Comparison of ENCODE assay signal across 20 cellular contexts in the genomic region with DNA sequence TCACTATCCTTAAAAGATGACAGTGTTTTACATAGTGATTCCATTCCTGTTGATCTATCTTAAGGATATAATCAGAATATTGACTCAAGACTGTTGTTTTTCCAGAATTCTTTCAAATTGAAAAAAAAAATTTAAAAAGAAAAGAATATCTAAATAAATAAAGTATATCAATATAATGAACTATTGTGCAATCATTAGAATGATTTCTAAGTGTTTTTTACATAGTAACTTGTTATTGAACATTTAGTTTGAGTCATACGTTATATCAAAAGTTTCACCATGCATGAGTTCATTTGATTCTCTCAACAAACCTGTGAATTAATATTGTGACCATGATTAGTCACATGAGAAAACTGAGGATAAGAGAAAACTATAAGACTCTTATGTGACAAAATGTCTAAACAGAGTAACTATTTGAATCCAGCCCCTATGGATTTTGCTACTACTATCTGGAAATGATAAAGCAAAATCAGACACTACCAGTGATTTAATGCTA.
"Had no signal": no experiment of that assay in that cellular context is flagged by ENCODE, and none has a peak within 500 bp of the region (broad histone marks: within the 10 kb centered on the region; RNA-seq: fewer than 3 reads in every experiment).

No MANE protein-coding gene starts in this region.

- H3K9me3 Mint-ChIP-seq: activated CD8-positive, alpha-beta T cell treated with anti-CD3 and anti-CD28 coated beads for 36 hours; activated naive CD8-positive, alpha-beta T cell treated with anti-CD3 and anti-CD28 coated beads, Interleukin-2, amount 50 U/mL, for 24 hours; activated T-helper 1 cell treated with anti-CD3 and anti-CD28 coated beads, Interleukin-12 subunit alpha, Interleukin-12 subunit beta, Interleukin-2, Interleukin-4 antibody, amounts not matched to agents 30 ng/mL and 10 ng/mL and 1 ng/mL, durations not matched to agents 14 hours and 24 hours and 36 hours; naive thymus-derived CD4-positive, alpha-beta T cell had no signal

- H3K4me1 ChIP-seq: tibial nerve, vagina had no signal

- H3K27me3 ChIP-seq: left lung, neutrophil, tibial nerve, vagina had no signal

- H3K36me3 Mint-ChIP-seq: naive thymus-derived CD4-positive, alpha-beta T cell had no signal

- H3K36me3 ChIP-seq: left lung, neutrophil, tibial nerve, vagina, WERI-Rb-1 had no signal

- H3K4me3 ChIP-seq: left lung, mucosa of descending colon, tibial nerve, vagina had no signal

- FAIRE-seq: islet of Langerhans had no signal

- H3K27ac ChIP-seq: left lung, tibial nerve, vagina, WERI-Rb-1 had no signal

- DNase-seq: activated CD4-positive, alpha-beta T cell treated with anti-CD3 and anti-CD28 coated beads for 4 hours; activated CD8-positive, alpha-beta T cell treated with anti-CD3 and anti-CD28 coated beads for 36 hours; activated naive CD4-positive, alpha-beta T cell; activated naive CD8-positive, alpha-beta T cell treated with anti-CD3 and anti-CD28 coated beads, Interleukin-2, amount 50 U/mL, for 24 hours; aorta; left lung; mammary epithelial cell; mucosa of descending colon; naive thymus-derived CD4-positive, alpha-beta T cell; retina; stimulated activated CD4-positive, alpha-beta T cell treated with anti-CD3 and anti-CD28 coated beads, Interleukin-4, amount 100 ng/mL, for 1 hour; stimulated activated naive CD4-positive, alpha-beta T cell; substantia nigra; T-helper 1 cell; WERI-Rb-1 had no signal

- H3K27me3 Mint-ChIP-seq: activated CD8-positive, alpha-beta T cell treated with anti-CD3 and anti-CD28 coated beads for 36 hours; activated naive CD8-positive, alpha-beta T cell treated with anti-CD3 and anti-CD28 coated beads, Interleukin-2, amount 50 U/mL, for 24 hours; naive thymus-derived CD4-positive, alpha-beta T cell had no signal

- ATAC-seq: activated CD8-positive, alpha-beta T cell treated with anti-CD3 and anti-CD28 coated beads for 36 hours; activated naive CD8-positive, alpha-beta T cell treated with anti-CD3 and anti-CD28 coated beads, Interleukin-2, amount 50 U/mL, for 24 hours; left lung; mucosa of descending colon; naive thymus-derived CD4-positive, alpha-beta T cell had no signal

- H3K4me3 Mint-ChIP-seq: activated CD8-positive, alpha-beta T cell treated with anti-CD3 and anti-CD28 coated beads for 36 hours; activated naive CD8-positive, alpha-beta T cell treated with anti-CD3 and anti-CD28 coated beads, Interleukin-2, amount 50 U/mL, for 24 hours; activated T-helper 1 cell treated with anti-CD3 and anti-CD28 coated beads, Interleukin-12 subunit alpha, Interleukin-12 subunit beta, Interleukin-2, Interleukin-4 antibody, amounts not matched to agents 30 ng/mL and 10 ng/mL and 1 ng/mL, durations not matched to agents 14 hours and 24 hours and 36 hours; naive thymus-derived CD4-positive, alpha-beta T cell had no signal

- H3K27ac Mint-ChIP-seq: activated CD8-positive, alpha-beta T cell treated with anti-CD3 and anti-CD28 coated beads for 36 hours; activated naive CD8-positive, alpha-beta T cell treated with anti-CD3 and anti-CD28 coated beads, Interleukin-2, amount 50 U/mL, for 24 hours; activated T-helper 1 cell treated with anti-CD3 and anti-CD28 coated beads, Interleukin-12 subunit alpha, Interleukin-12 subunit beta, Interleukin-2, Interleukin-4 antibody, amounts not matched to agents 30 ng/mL and 10 ng/mL and 1 ng/mL, durations not matched to agents 14 hours and 24 hours and 36 hours had no signal

- H3K9me3 ChIP-seq: left lung, mucosa of descending colon, neutrophil, tibial nerve, vagina had no signal
